ENCODE assay signal across 8 cellular contexts in the genomic region with DNA sequence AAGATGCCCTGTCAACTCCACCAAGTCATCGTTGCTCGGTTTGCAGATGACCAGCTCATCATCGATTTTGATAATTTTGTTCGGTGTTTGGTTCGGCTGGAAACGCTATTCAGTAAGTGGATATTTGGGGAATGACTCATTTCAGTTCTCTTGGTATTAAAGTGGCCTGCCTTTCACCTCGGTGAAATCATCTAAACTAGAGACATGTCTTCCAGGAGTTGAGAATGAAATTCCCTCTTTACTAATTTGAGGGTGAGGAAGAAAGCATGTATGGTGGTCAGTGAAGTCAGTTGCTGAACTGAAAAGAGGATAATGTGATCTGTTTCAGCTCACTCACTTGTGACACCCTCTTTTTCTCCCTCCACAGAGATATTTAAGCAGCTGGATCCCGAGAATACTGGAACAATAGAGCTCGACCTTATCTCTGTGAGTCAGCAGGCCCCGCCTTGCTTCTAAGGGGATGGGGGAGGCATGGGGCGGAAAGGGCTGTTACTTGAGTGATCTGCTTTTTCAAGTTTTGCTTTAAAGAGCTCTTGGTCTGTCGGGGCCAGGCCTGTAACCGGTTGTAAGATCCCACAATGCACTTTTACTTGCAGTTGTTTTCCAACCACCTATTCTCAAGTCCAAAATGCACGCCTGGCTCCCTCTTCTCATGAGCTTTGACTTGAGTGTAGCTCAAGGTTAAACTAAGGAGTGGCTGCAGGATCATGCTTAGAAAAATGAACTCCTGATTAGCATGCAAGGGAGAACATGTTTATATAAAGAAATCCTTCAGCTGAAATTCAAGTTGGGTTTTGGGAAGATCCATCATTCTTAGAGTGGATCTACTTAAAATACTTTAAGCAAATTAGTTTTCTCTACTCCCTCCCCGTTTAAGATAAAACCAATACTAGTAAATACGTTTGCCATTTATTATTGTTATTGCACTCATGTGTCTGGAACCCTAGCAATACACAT. TPM values are rescaled to one million over a fixed set of nuclear protein-coding genes. Genes with fewer than 3 reads are reported as not detected.
DNase-seq lines count a peak whose midpoint lies in the region; ATAC-seq, FAIRE-seq and TF ChIP-seq lines count a peak whose summit lies in the region.

No MANE protein-coding gene starts in this region.

- no peak overlapping the region for H2AFZ ChIP-seq in keratinocyte (ENCODE audit: control insufficient read depth, low read length)

- peaks cover 30 to 57% of the 10 kb centered on the region in 2 experiments for H3K36me3 ChIP-seq in keratinocyte (ENCODE audit: control insufficient read depth in 2 of 2, extremely low read depth in 1 of 2, insufficient read depth in 2 of 2, low read length in 2 of 2)

- intact Hi-C loops in CD14-positive monocyte (cut with micrococcal nuclease): no loop called here

- ATAC-seq in HG03039 (IDR thresholded peaks at IDR 0.05; ENCODE audit: unreplicated experiment): no peak

- peak overlapping the region; percentile 45 for H3K9ac ChIP-seq in keratinocyte (ENCODE audit: control insufficient read depth, extremely low read depth, insufficient read depth, low read length)

- H3K9me3 ChIP-seq in keratinocyte (ENCODE audit: control insufficient read depth, low read depth, low read length): no peaks in the 10 kb centered on the region

- H3K27ac ChIP-seq in keratinocyte (ENCODE audit: control insufficient read depth, insufficient read depth, low read length): peak overlapping the region; percentile 81

- no peaks in the 10 kb centered on the region for H3K27me3 ChIP-seq in keratinocyte (ENCODE audit: control insufficient read depth, extremely low read depth, insufficient read depth, low read length)

- H3K4me3 Mint-ChIP-seq in brain (no peak overlapping the region), CD14-positive monocyte (no peak overlapping the region)

- peak; percentile 87 for DNase-seq in EL
- DNase-seq in M059J (ENCODE audit: low read depth): peak; percentile 91
- DNase-seq in keratinocyte (ENCODE audit: low read depth, low spot score): peak; percentile 25
- DNase-seq in stromal cell of bone marrow (ENCODE audit: low read depth): peak; percentile 64
- DNase-seq in activated CD4-positive, CD25-positive, alpha-beta regulatory T cell treated with anti-CD3 and anti-CD28 coated beads, Interleukin-2, amount 50 U/mL, for 72 hours: no peak
- no peak for DNase-seq in CD14-positive monocyte (ENCODE audit: low spot score)

- H3K79me2 ChIP-seq in keratinocyte (ENCODE audit: control insufficient read depth, insufficient read depth, low read length): no peaks in the 10 kb centered on the region

- H3K9me3 Mint-ChIP-seq in brain: peaks cover 0 to 4% (median 3%) of the 10 kb centered on the region in 5 experiments
- no peaks in the 10 kb centered on the region for H3K9me3 Mint-ChIP-seq in CD14-positive monocyte

- H3K27me3 Mint-ChIP-seq in brain: peaks cover 5% of the 10 kb centered on the region
- peaks cover 0 to 2% (median 0%) of the 10 kb centered on the region in 3 donors for H3K27me3 Mint-ChIP-seq in CD14-positive monocyte (ENCODE audit: low read depth in 3 of 3)

- peak overlapping the region in 1 of 3 experiments; percentile 43 for H3K4me3 ChIP-seq in keratinocyte (ENCODE audit: control insufficient read depth in 2 of 3, extremely low read depth in 1 of 3, insufficient read depth in 2 of 3, low read depth in 1 of 3, low read length in 3 of 3)

- dilution Hi-C loops in keratinocyte (cut with MboI; ENCODE audit: extremely low pct_ligation_motif_present, low sequenced_read_pairs): no loop called here

- FAIRE-seq in keratinocyte (lab: Jason Lieb, UNC): peak; percentile 85

- H3K4me2 ChIP-seq in keratinocyte (ENCODE audit: control insufficient read depth, extremely low read depth, insufficient read depth, low read depth, low read length): peak overlapping the region; percentile 57

- TF ChIP-seq CTCF in brain (conservative IDR thresholded peaks at IDR 0.05) (no peak), keratinocyte (optimal IDR thresholded peaks at IDR 0.05 in 1 of 3, IDR thresholded peaks at IDR 0.05 in 1 of 3, conservative IDR thresholded peaks at IDR 0.05 in 1 of 3; ENCODE audit: extremely low read depth in 1 of 3, insufficient read depth in 2 of 3, low read length in 3 of 3) (no peak), CD14-positive monocyte (IDR thresholded peaks at IDR 0.05) (no peak)

- no peaks in the 10 kb centered on the region for H4K20me1 ChIP-seq in keratinocyte (ENCODE audit: control insufficient read depth, extremely low read depth, insufficient read depth, low read length)

- peaks cover 64% of the 10 kb centered on the region for H3K4me1 ChIP-seq in keratinocyte (ENCODE audit: control insufficient read depth, extremely low read depth, insufficient read depth, low read length)

- H3K4me1 Mint-ChIP-seq in brain (peaks cover 41% of the 10 kb centered on the region), CD14-positive monocyte (peaks cover 7% of the 10 kb centered on the region)

- H3K27ac Mint-ChIP-seq in brain: peak overlapping the region; percentile 19 to 90 (median 88)
- peak overlapping the region in 1 of 7 donors; percentile 1 for H3K27ac Mint-ChIP-seq in CD14-positive monocyte

- H3K9me1 ChIP-seq in keratinocyte (ENCODE audit: control insufficient read depth, extremely low read depth, insufficient read depth, low read length): peaks cover 3% of the 10 kb centered on the region

- H3K36me3 Mint-ChIP-seq in brain: peaks cover 76% of the 10 kb centered on the region
- peaks cover 80 to 84% of the 10 kb centered on the region in 2 donors for H3K36me3 Mint-ChIP-seq in CD14-positive monocyte

RNA-seq across cellular contexts. Expression of a gene that starts 59.8 kb away (rescaled TPM):
- total RNA-seq in M059J (2014; rRNA removed; shearing (Covaris generic)): 177 and 253 TPM in 2 replicates
- 69.0 TPM for polyA plus RNA-seq in brain (ENCODE audit: insufficient read depth, low read depth, low replicate concordance)
- polyA plus RNA-seq in keratinocyte: 278 to 366 TPM (median 350 TPM) in 3 replicates
- polyA plus RNA-seq in keratinocyte (2011; ENCODE audit: low read depth): 134 TPM
- polyA plus RNA-seq in keratinocyte (2011; cell fraction: cytosol; rRNA removed): 291 and 382 TPM in 2 replicates
- polyA plus RNA-seq in keratinocyte (2011; cell fraction: nucleus; rRNA removed): 489 and 510 TPM in 2 replicates
- 174 and 413 TPM in 2 replicates for polyA plus RNA-seq in keratinocyte (2012; ENCODE audit: low replicate concordance)
- 279 to 391 TPM (median 316 TPM) in 3 replicates for polyA minus RNA-seq in keratinocyte
- 330 TPM for polyA minus RNA-seq in keratinocyte (2011; cell fraction: cytosol; rRNA and poly(A)+ RNA removed)
- 168 and 240 TPM in 2 replicates for polyA minus RNA-seq in keratinocyte (2011; cell fraction: nucleus; rRNA and poly(A)+ RNA removed)
- polyA plus RNA-seq in CD14-positive monocyte: 100 to 1,000 TPM; 127 to 182 TPM

Comparison
In these comparisons a context has a peak if more than half of its experiments do, and no peak if none do; other contexts are left out.
1. DNase-seq: peak in EL (single experiment), M059J (single experiment), keratinocyte (single experiment) and stromal cell of bone marrow (single experiment); none in activated CD4-positive, CD25-positive, alpha-beta regulatory T cell treated with anti-CD3 and anti-CD28 coated beads, Interleukin-2, amount 50 U/mL, for 72 hours (single experiment) and CD14-positive monocyte (single experiment).